ENCODE assay signal across 13 cellular contexts in genomic region chr15:67708500-67708899, GRCh38.
A peak's percentile ranks its signal among the peaks of the same experiment; 100 is the strongest.
DNase-seq lines count a peak whose midpoint lies in the region; ATAC-seq lines count a peak whose summit lies in the region.
"Had no signal": no experiment of that assay in that cellular context is flagged by ENCODE, and none has a peak within 500 bp of the region (broad histone marks: within the 10 kb centered on the region; RNA-seq: fewer than 3 reads in every experiment).

No MANE protein-coding gene starts in this region.

- DNase-seq in NCI-H2029 treated with DMSO at 0.1 percent for 48 hours (lab: John Stamatoyannopoulos, UW): peak; percentile 23
- no peak for DNase-seq in NCI-H2029 (lab: John Stamatoyannopoulos, UW)
- DNase-seq in NCI-H187 (lab: John Stamatoyannopoulos, UW): peak; percentile 46 to 48
- no peak for DNase-seq in activated CD4-positive, alpha-beta T cell treated with anti-CD3 and anti-CD28 coated beads, Interleukin-2, amount 10 ng/mL, durations not matched to agents 24 days and 14 days
- no peak for DNase-seq in T-helper 2 cell treated with Interferon-gamma antibody and Interleukin-4, amounts not matched to agents 5 μg/mL and 100 μg/mL, for 36 hours (ENCODE audit: low spot score)
- DNase-seq: 8988T, AML-193, DMS53, GM23248, H7 had no signal

- H3K4me3 Mint-ChIP-seq in activated T-helper 17 cell treated with anti-CD3 and anti-CD28 coated beads, Interleukin-2, amount 50 U/mL, for 72 hours: no peak overlapping the region
- H3K4me3 Mint-ChIP-seq in activated CD4-positive, alpha-beta T cell treated with anti-CD3 and anti-CD28 coated beads, Interleukin-2, amount 10 ng/mL, durations not matched to agents 24 days and 14 days: no peak overlapping the region
- no peak overlapping the region for H3K4me3 Mint-ChIP-seq in T-helper 2 cell treated with Interferon-gamma antibody and Interleukin-4, amounts not matched to agents 5 μg/mL and 100 μg/mL, for 36 hours

- peak overlapping the region; percentile 43 for H3K27ac Mint-ChIP-seq in activated T-helper 17 cell treated with anti-CD3 and anti-CD28 coated beads, Interleukin-2, amount 50 U/mL, for 72 hours
- no peak overlapping the region for H3K27ac Mint-ChIP-seq in activated CD4-positive, alpha-beta T cell treated with anti-CD3 and anti-CD28 coated beads, Interleukin-2, amount 10 ng/mL, durations not matched to agents 24 days and 14 days
- no peak overlapping the region for H3K27ac Mint-ChIP-seq in T-helper 2 cell treated with Interferon-gamma antibody and Interleukin-4, amounts not matched to agents 5 μg/mL and 100 μg/mL, for 36 hours

- no peaks in the 10 kb centered on the region for H3K9me3 Mint-ChIP-seq in activated T-helper 17 cell treated with anti-CD3 and anti-CD28 coated beads, Interleukin-2, amount 50 U/mL, for 72 hours
- H3K9me3 Mint-ChIP-seq in activated CD4-positive, alpha-beta T cell treated with anti-CD3 and anti-CD28 coated beads, Interleukin-2, amount 10 ng/mL, durations not matched to agents 24 days and 14 days: no peaks in the 10 kb centered on the region
- no peaks in the 10 kb centered on the region for H3K9me3 Mint-ChIP-seq in T-helper 2 cell treated with Interferon-gamma antibody and Interleukin-4, amounts not matched to agents 5 μg/mL and 100 μg/mL, for 36 hours

- ATAC-seq in activated T-helper 17 cell treated with anti-CD3 and anti-CD28 coated beads, Interleukin-2, amount 50 U/mL, for 72 hours (replicated peaks): no peak
- ATAC-seq in HG03139 (IDR thresholded peaks at IDR 0.05; ENCODE audit: unreplicated experiment): no peak
- ATAC-seq: GM12878 had no signal

- intact Hi-C loops in activated CD4-positive, alpha-beta T cell treated with anti-CD3 and anti-CD28 coated beads, Interleukin-2, amount 10 ng/mL, durations not matched to agents 24 days and 14 days (cut with micrococcal nuclease): no loop called here

- H3K4me1 Mint-ChIP-seq in activated T-helper 17 cell treated with anti-CD3 and anti-CD28 coated beads, Interleukin-2, amount 50 U/mL, for 72 hours: no peaks in the 10 kb centered on the region
- H3K4me1 Mint-ChIP-seq in activated CD4-positive, alpha-beta T cell treated with anti-CD3 and anti-CD28 coated beads, Interleukin-2, amount 10 ng/mL, durations not matched to agents 24 days and 14 days: peaks cover 4% of the 10 kb centered on the region
- H3K4me1 Mint-ChIP-seq in T-helper 2 cell treated with Interferon-gamma antibody and Interleukin-4, amounts not matched to agents 5 μg/mL and 100 μg/mL, for 36 hours (ENCODE audit: low read depth): peaks cover 3% of the 10 kb centered on the region

- no peaks in the 10 kb centered on the region for H3K27me3 Mint-ChIP-seq in activated T-helper 17 cell treated with anti-CD3 and anti-CD28 coated beads, Interleukin-2, amount 50 U/mL, for 72 hours
- no peaks in the 10 kb centered on the region for H3K27me3 Mint-ChIP-seq in activated CD4-positive, alpha-beta T cell treated with anti-CD3 and anti-CD28 coated beads, Interleukin-2, amount 10 ng/mL, durations not matched to agents 24 days and 14 days
- no peaks in the 10 kb centered on the region for H3K27me3 Mint-ChIP-seq in T-helper 2 cell treated with Interferon-gamma antibody and Interleukin-4, amounts not matched to agents 5 μg/mL and 100 μg/mL, for 36 hours (ENCODE audit: low read depth)

- H3K36me3 Mint-ChIP-seq in activated T-helper 17 cell treated with anti-CD3 and anti-CD28 coated beads, Interleukin-2, amount 50 U/mL, for 72 hours (ENCODE audit: low read depth): peaks cover 23% of the 10 kb centered on the region
- peaks cover 10% of the 10 kb centered on the region for H3K36me3 Mint-ChIP-seq in activated CD4-positive, alpha-beta T cell treated with anti-CD3 and anti-CD28 coated beads, Interleukin-2, amount 10 ng/mL, durations not matched to agents 24 days and 14 days (ENCODE audit: low read depth)
- H3K36me3 Mint-ChIP-seq in T-helper 2 cell treated with Interferon-gamma antibody and Interleukin-4, amounts not matched to agents 5 μg/mL and 100 μg/mL, for 36 hours (ENCODE audit: low read depth): no peaks in the 10 kb centered on the region

Comparison
In these comparisons a context has a peak if more than half of its experiments do, and no peak if none do; other contexts are left out.
1. DNase-seq: peak in NCI-H2029 treated with DMSO at 0.1 percent for 48 hours (single experiment) and NCI-H187 (2 of 2); none in NCI-H2029 (single experiment), activated CD4-positive, alpha-beta T cell treated with anti-CD3 and anti-CD28 coated beads, Interleukin-2, amount 10 ng/mL, durations not matched to agents 24 days and 14 days (single experiment) and T-helper 2 cell treated with Interferon-gamma antibody and Interleukin-4, amounts not matched to agents 5 μg/mL and 100 μg/mL, for 36 hours (single experiment).